25 cellular contexts compared by ENCODE assay signal in genomic region chr1:230747139-230747730, GRCh38. TPM values are rescaled to one million over a fixed set of nuclear protein-coding genes. Genes with fewer than 3 reads are reported as not detected.
DNase-seq lines count a peak whose midpoint lies in the region; ATAC-seq and TF ChIP-seq lines count a peak whose summit lies in the region.
"Had no signal": no experiment of that assay in that cellular context is flagged by ENCODE, and none has a peak within 500 bp of the region (broad histone marks: within the 10 kb centered on the region; RNA-seq: fewer than 3 reads in every experiment).

CAPN9 (plus strand) TSS chr1:230747388; CDS start chr1:230747497, 109 bp downstream.

- H3K4me3 ChIP-seq in PC-3 (ENCODE audit: low read length) = no peak within 1 kb of the TSS
- peak within 1 kb of the TSS in 1 of 2 donors; percentile 14 for H3K4me3 ChIP-seq in left lung
- peak within 1 kb of the TSS; percentile 38 for H3K4me3 ChIP-seq in rectal smooth muscle tissue (ENCODE audit: low read length)
- H3K4me3 ChIP-seq: heart left ventricle, PC-9 had no signal

- H3K27ac ChIP-seq in PC-3 (ENCODE audit: low read length) (no peak within 1 kb of the TSS), left lung (no peak within 1 kb of the TSS), rectal smooth muscle tissue (ENCODE audit: low read depth, low read length) (no peak within 1 kb of the TSS)
- H3K27ac ChIP-seq: heart left ventricle, PC-9 had no signal

- 0 out of 2 replicates have a peak within 1 kb of the TSS, but pooled peaks have one; percentile 4 for H2AFZ ChIP-seq in PC-3 (ENCODE audit: low read length)
- H2AFZ ChIP-seq: PC-9 had no signal

- TF ChIP-seq CTCF in PC-3 (conservative IDR thresholded peaks at IDR 0.05; ENCODE audit: low read depth, low read length) (no peak), left lung (IDR thresholded peaks at IDR 0.05) (no peak)

- no peaks in the 10 kb centered on the region for H3K9me2 ChIP-seq in PC-3 (replicated peaks; ENCODE audit: low read length)

- no peak within 1 kb of the TSS for H3K4me3 Mint-ChIP-seq in T-helper 17 cell
- H3K4me3 Mint-ChIP-seq: activated CD8-positive, alpha-beta T cell treated with anti-CD3 and anti-CD28 coated beads, Interleukin-2, amount 10 ng/mL, durations not matched to agents 7 days and 5 days; nephron progenitor cell had no signal

- CTCF ChIA-PET in PC-3 (lab: Charles Lee) = no interaction called here

- no peak within 1 kb of the TSS for H3K27ac Mint-ChIP-seq in T-helper 17 cell
- H3K27ac Mint-ChIP-seq: activated CD8-positive, alpha-beta T cell treated with anti-CD3 and anti-CD28 coated beads, Interleukin-2, amount 10 ng/mL, durations not matched to agents 7 days and 5 days had no signal

- no peak within 1 kb of the TSS; the same call in 1 of the 2 replicates for H3K4me2 ChIP-seq in PC-3 (ENCODE audit: low read length)
- H3K4me2 ChIP-seq: PC-9 had no signal

- no peaks in the 10 kb centered on the region for H4K20me1 ChIP-seq in PC-3 (ENCODE audit: low read length)

- H3K9ac ChIP-seq in PC-3 (ENCODE audit: low read length) = no peak within 1 kb of the TSS
- H3K9ac ChIP-seq in rectal smooth muscle tissue (ENCODE audit: low read length) = no peak within 1 kb of the TSS

- intact Hi-C loops in PC-3 (cut with micrococcal nuclease) = no loop called here
- intact Hi-C loops in left lung (cut with DNase I) = no loop called here

- DNase-seq in DMS53 (lab: John Stamatoyannopoulos, UW) (peak; percentile 62), PC-3 (no peak), left lung (no peak), T-helper 17 cell (no peak)
- DNase-seq in central memory CD4-positive, alpha-beta T cell = no peak
- DNase-seq: activated CD4-positive, alpha-beta T cell treated with anti-CD3 and anti-CD28 coated beads for 1 hour; activated CD8-positive, alpha-beta T cell treated with anti-CD3 and anti-CD28 coated beads, Interleukin-2, amount 10 ng/mL, durations not matched to agents 7 days and 5 days; activated effector memory CD4-positive, alpha-beta T cell treated with anti-CD3 and anti-CD28 coated beads, Interleukin-2, amount 50 U/mL, for 16 hours; Calu3; HCEC 1CT; heart left ventricle; Kasumi-1; left cardiac atrium; midbrain; NCI-H1048; NCI-H2081; NCI-H446; nephron progenitor cell; PC-9; stimulated activated naive CD8-positive, alpha-beta T cell treated with anti-CD3 and anti-CD28 coated beads, Interleukin-15, amount 100 ng/mL, for 72 hours had no signal

- H3K4me1 Mint-ChIP-seq in T-helper 17 cell = peaks cover 6% of the 10 kb centered on the region

- ATAC-seq in PC-3 = no peak
- peak; percentile 64 for ATAC-seq in left lung
- ATAC-seq in T-helper 17 cell = no peak
- no peak for ATAC-seq in GM19467 (IDR thresholded peaks at IDR 0.05; ENCODE audit: unreplicated experiment)
- ATAC-seq: activated CD8-positive, alpha-beta T cell treated with anti-CD3 and anti-CD28 coated beads, Interleukin-2, amount 10 ng/mL, durations not matched to agents 7 days and 5 days; left cardiac atrium; stimulated activated naive CD8-positive, alpha-beta T cell treated with anti-CD3 and anti-CD28 coated beads, Interleukin-15, amount 100 ng/mL, for 72 hours had no signal

- POLR2A ChIA-PET in PC-3 (lab: Charles Lee; ENCODE audit: unreplicated experiment) = no interaction called here

- H3K36me3 ChIP-seq in PC-3 (ENCODE audit: low read depth, low read length) (no peaks in the 10 kb centered on the region), left lung (no peaks in the 10 kb centered on the region), rectal smooth muscle tissue (ENCODE audit: control insufficient read depth, insufficient read depth, low read length) (no peaks in the 10 kb centered on the region)
- H3K36me3 ChIP-seq: heart left ventricle had no signal

- no peaks in the 10 kb centered on the region for H3K79me2 ChIP-seq in PC-3 (ENCODE audit: low read length)

- peaks cover 41% of the 10 kb centered on the region for H3K27me3 Mint-ChIP-seq in T-helper 17 cell
- H3K27me3 Mint-ChIP-seq: stimulated activated naive CD8-positive, alpha-beta T cell treated with anti-CD3 and anti-CD28 coated beads, Interleukin-15, amount 100 ng/mL, for 72 hours had no signal

- H3K4me1 ChIP-seq in PC-3 (ENCODE audit: insufficient read depth, low read length) = peaks cover 45% of the 10 kb centered on the region
- H3K4me1 ChIP-seq in left lung = no peaks in the 10 kb centered on the region
- H3K4me1 ChIP-seq in rectal smooth muscle tissue (ENCODE audit: control insufficient read depth, insufficient read depth, low read length) = no peaks in the 10 kb centered on the region

- H3K27me3 ChIP-seq in PC-3 (ENCODE audit: low read length) (no peaks in the 10 kb centered on the region), left lung (no peaks in the 10 kb centered on the region), rectal smooth muscle tissue (ENCODE audit: control insufficient read depth, insufficient read depth, low read length) (no peaks in the 10 kb centered on the region)
- H3K27me3 ChIP-seq: heart left ventricle had no signal

- no peaks in the 10 kb centered on the region for H3K9me3 ChIP-seq in PC-3 (ENCODE audit: low read length)
- no peaks in the 10 kb centered on the region for H3K9me3 ChIP-seq in left lung
- H3K9me3 ChIP-seq in T-helper 17 cell (ENCODE audit: control insufficient read depth, low read length, poor library complexity, severe bottlenecking) = no peaks in the 10 kb centered on the region
- H3K9me3 ChIP-seq: heart left ventricle had no signal

- no peaks in the 10 kb centered on the region for H3K36me3 Mint-ChIP-seq in T-helper 17 cell (ENCODE audit: low read depth)

- H3F3A ChIP-seq in PC-3 (ENCODE audit: low read length, unreplicated experiment) = no peaks in the 10 kb centered on the region

- no TSS peak for BruUV-seq in PC-3 (replicated peaks; lab: Mats Ljungman, UMichigan)

RNA-seq across cellular contexts. Expression of gene CAPN9, which starts in this region (rescaled TPM):
- total RNA-seq in PC-3 (2014; rRNA removed) (not detected in 2 replicates), left lung (1 to 10 TPM; 3.2 to 5.0 TPM), T-helper 17 cell (not detected)
- total RNA-seq: activated CD8-positive, alpha-beta T cell treated with anti-CD3 and anti-CD28 coated beads, Interleukin-2, amount 10 ng/mL, durations not matched to agents 7 days and 5 days; Calu3; cerebellum; PC-9; posterior vena cava; T-helper 1 cell treated with Interleukin-12 subunit alpha and Interleukin-12 subunit beta and Interleukin-4 antibody, amounts not matched to agents 30 ng/mL and 1 ng/mL, for 36 hours had no signal
